ENCODE assay signal across 23 cellular contexts in genomic region chr7:120274482-120274881, GRCh38. TPM values are rescaled to one million over a fixed set of nuclear protein-coding genes. Genes with fewer than 3 reads are reported as not detected.
DNase-seq lines count a peak whose midpoint lies in the region; ATAC-seq, FAIRE-seq and TF ChIP-seq lines count a peak whose summit lies in the region.
"Had no signal": no experiment of that assay in that cellular context is flagged by ENCODE, and none has a peak within 500 bp of the region (broad histone marks: within the 10 kb centered on the region; RNA-seq: fewer than 3 reads in every experiment).

No MANE protein-coding gene starts in this region.

- H3K27ac ChIP-seq in H9 (ENCODE audit: insufficient read length, low read depth, low read length) (no peak overlapping the region), GM12878 (ENCODE audit: control insufficient read depth, insufficient read depth) (no peak overlapping the region), mesenchymal stem cell (ENCODE audit: low read length, poor library complexity, severe bottlenecking) (no peak overlapping the region), smooth muscle cell (ENCODE audit: low read depth) (no peak overlapping the region)
- H3K27ac ChIP-seq: esophagus muscularis mucosa, suprapubic skin had no signal

- H3K79me2 ChIP-seq in H9 (ENCODE audit: insufficient read depth, low read length) (no peaks in the 10 kb centered on the region; the same call in 1 of the 2 replicates), GM12878 (ENCODE audit: control insufficient read depth, insufficient read depth, low read length) (peaks cover 59% of the 10 kb centered on the region), smooth muscle cell (ENCODE audit: low read depth) (no peaks in the 10 kb centered on the region)

- no peak overlapping the region for H3K56ac ChIP-seq in H9 (ENCODE audit: insufficient read length, low read depth, low read length)

- POLR2A ChIA-PET in GM12878 (lab: Charles Lee), result no interaction called here

- no peak overlapping the region for H2BK5ac ChIP-seq in H9 (ENCODE audit: insufficient read length, low read length)
- H2BK5ac ChIP-seq in mesenchymal stem cell (ENCODE audit: low read depth, low read length, poor library complexity, severe bottlenecking), result no peak overlapping the region

- H3K9ac ChIP-seq in H9 (ENCODE audit: extremely low read depth, insufficient read length, low read length) (no peak overlapping the region), GM12878 (ENCODE audit: control insufficient read depth, insufficient read depth, low read length) (peak overlapping the region; percentile 75; the same call in 1 of the 2 replicates), mesenchymal stem cell (ENCODE audit: low read length) (peak overlapping the region; percentile 84), smooth muscle cell (ENCODE audit: low read depth) (no peak overlapping the region)

- no peak overlapping the region for H2BK20ac ChIP-seq in H9 (ENCODE audit: low read depth, low read length, poor library complexity, severe bottlenecking)

- H4K20me1 ChIP-seq in H9 (ENCODE audit: control insufficient read depth, insufficient read depth, insufficient read length) (no peaks in the 10 kb centered on the region), GM12878 (ENCODE audit: control insufficient read depth, insufficient read depth) (no peaks in the 10 kb centered on the region), smooth muscle cell (ENCODE audit: low read depth) (no peaks in the 10 kb centered on the region)

- H3K23ac ChIP-seq in H9 (ENCODE audit: insufficient read length, low read depth, low read length), result no peak overlapping the region
- H3K23ac ChIP-seq in mesenchymal stem cell (ENCODE audit: low read length in 2 of 2), result no peak overlapping the region

- H3K4me3 Mint-ChIP-seq in H9, result peak overlapping the region; percentile 96 to 100
- H3K4me3 Mint-ChIP-seq in type B pancreatic cell, result peak overlapping the region; percentile 100
- H3K4me3 Mint-ChIP-seq: activated T-helper 17 cell treated with anti-CD3 and anti-CD28 coated beads, Interleukin-2, amount 50 U/mL, for 72 hours; naive thymus-derived CD8-positive, alpha-beta T cell had no signal

- SMC1A ChIA-PET in GM12878 (lab: Charles Lee; ENCODE audit: uncharacterized antibody, unreplicated experiment), result interaction anchor here (2.1 to 2.2 kb wide), 2 partner anchors 122 to 128 kb away, joined by 9 to 11 read pairs; no protein-coding TSS in a partner anchor

- no peak overlapping the region for H3K18ac ChIP-seq in H9 (ENCODE audit: insufficient read length, low read depth, low read length)
- no peak overlapping the region for H3K18ac ChIP-seq in mesenchymal stem cell (ENCODE audit: low read depth in 1 of 2, low read length in 2 of 2)

- no peak for ATAC-seq in GM12878
- no peak for ATAC-seq in HG02840 (IDR thresholded peaks at IDR 0.05; ENCODE audit: low FRiP score, unreplicated experiment)
- no peak for ATAC-seq in sciatic nerve
- ATAC-seq: activated T-helper 17 cell treated with anti-CD3 and anti-CD28 coated beads, Interleukin-2, amount 50 U/mL, for 72 hours; left cardiac atrium; naive thymus-derived CD8-positive, alpha-beta T cell had no signal

- H4K91ac ChIP-seq in H9 (ENCODE audit: insufficient read length, low read depth, low read length) (no peak overlapping the region), mesenchymal stem cell (ENCODE audit: low read length) (no peak overlapping the region)

- H3F3A ChIP-seq in smooth muscle cell (ENCODE audit: low read depth), result no peaks in the 10 kb centered on the region

- no peak for DNase-seq in H9
- DNase-seq in GM12878 (ENCODE audit: low read depth, low spot score), result no peak
- DNase-seq in mesenchymal stem cell, result no peak
- no peak for DNase-seq in type B pancreatic cell (ENCODE audit: extremely low spot score, unreplicated experiment)
- DNase-seq in smooth muscle cell (lab: John Stamatoyannopoulos, UW; ENCODE audit: unreplicated experiment), result no peak
- no peak for DNase-seq in sciatic nerve (ENCODE audit: low spot score)
- DNase-seq: activated CD8-positive, alpha-beta memory T cell treated with anti-CD3 and anti-CD28 coated beads, Interleukin-2, amount 50 U/mL, for 4 hours; activated naive CD8-positive, alpha-beta T cell treated with anti-CD3 and anti-CD28 coated beads, Interleukin-2, amount 10 ng/mL, durations not matched to agents 7 days and 5 days; DMS79; effector CD4-positive, alpha-beta T cell; left cardiac atrium; mesendoderm; naive thymus-derived CD8-positive, alpha-beta T cell; stimulated activated CD4-positive, alpha-beta T cell treated with anti-CD3 and anti-CD28 coated beads, Interleukin-1b, Interleukin-23, amount 100 ng/mL, for 48 hours had no signal

- H3K4me1 Mint-ChIP-seq in H9 (peaks cover 44 to 48% of the 10 kb centered on the region in 2 experiments), type B pancreatic cell (ENCODE audit: unreplicated experiment) (peaks cover 4% of the 10 kb centered on the region)
- H3K4me1 Mint-ChIP-seq: activated T-helper 17 cell treated with anti-CD3 and anti-CD28 coated beads, Interleukin-2, amount 50 U/mL, for 72 hours had no signal

- intact Hi-C loops in GM12878 (cut with micrococcal nuclease; ENCODE audit: unreplicated experiment) (loop anchor here (5.0 kb wide), 1 partner anchor 453 kb away; no protein-coding TSS in a partner anchor), sciatic nerve (cut with DNase I) (no loop called here)

- no peak for TF ChIP-seq RAD21 in GM12878 (IDR thresholded peaks at IDR 0.05; ENCODE audit: insufficient read depth, low read depth, low read length)

- H3K4me2 ChIP-seq in H9 (ENCODE audit: insufficient read depth, insufficient read length, low read length), result peak overlapping the region; percentile 84
- peak overlapping the region; percentile 88 for H3K4me2 ChIP-seq in GM12878 (ENCODE audit: control insufficient read depth, insufficient read depth)
- no peak overlapping the region for H3K4me2 ChIP-seq in mesenchymal stem cell (ENCODE audit: low read length, poor library complexity, severe bottlenecking)
- H3K4me2 ChIP-seq in smooth muscle cell, result no peak overlapping the region

- H2BK15ac ChIP-seq in H9 (ENCODE audit: low read depth, low read length) (no peak overlapping the region), mesenchymal stem cell (ENCODE audit: low read depth, poor library complexity, severe bottlenecking) (no peak overlapping the region)

- H3K4ac ChIP-seq in H9 (ENCODE audit: low read depth, low read length), result no peak overlapping the region
- no peak overlapping the region for H3K4ac ChIP-seq in mesenchymal stem cell (ENCODE audit: low read depth in 1 of 2, low read length in 2 of 2)

- H3K9me3 Mint-ChIP-seq in H9 (no peaks in the 10 kb centered on the region; a peak in 2 of 5 replicates), type B pancreatic cell (no peaks in the 10 kb centered on the region)
- H3K9me3 Mint-ChIP-seq: activated naive CD8-positive, alpha-beta T cell treated with anti-CD3 and anti-CD28 coated beads, Interleukin-2, amount 10 ng/mL, durations not matched to agents 7 days and 5 days; activated T-helper 17 cell treated with anti-CD3 and anti-CD28 coated beads, Interleukin-2, amount 50 U/mL, for 72 hours had no signal

- TF ChIP-seq EP300 in GM12878 (IDR thresholded peaks at IDR 0.05; ENCODE audit: borderline replicate concordance in 1 of 2, control insufficient read depth in 1 of 2, low read depth in 2 of 2, low read length in 2 of 2), result no peak

- no peak overlapping the region for H4K8ac ChIP-seq in H9 (replicated peaks; ENCODE audit: insufficient read length, low read depth, low read length)
- H4K8ac ChIP-seq in mesenchymal stem cell (ENCODE audit: low read length), result no peak overlapping the region

- no peak overlapping the region for H3T11ph ChIP-seq in H9 (ENCODE audit: low read length)

- H3K4me1 ChIP-seq in H9 (ENCODE audit: insufficient read depth, low read length), result no peaks in the 10 kb centered on the region
- H3K4me1 ChIP-seq in GM12878 (ENCODE audit: control insufficient read depth, insufficient read depth, low read length), result no peaks in the 10 kb centered on the region
- peaks cover 7% of the 10 kb centered on the region for H3K4me1 ChIP-seq in mesenchymal stem cell (ENCODE audit: control insufficient read depth, insufficient read depth, low read depth, low read length)
- H3K4me1 ChIP-seq in smooth muscle cell (ENCODE audit: low read depth), result no peaks in the 10 kb centered on the region

- H3K9me3 ChIP-seq in H9 (ENCODE audit: control insufficient read depth, low read depth, low read length) (no peaks in the 10 kb centered on the region), GM12878 (replicated peaks; ENCODE audit: control insufficient read depth, insufficient read depth, low read length) (peaks cover 6% of the 10 kb centered on the region; the same call in 2 of the 3 replicates), mesenchymal stem cell (ENCODE audit: control insufficient read depth, low read length) (peaks cover 9% of the 10 kb centered on the region), smooth muscle cell (replicated peaks; ENCODE audit: low read depth) (no peaks in the 10 kb centered on the region)
- H3K9me3 ChIP-seq: esophagus muscularis mucosa, gastroesophageal sphincter, HAP-1, suprapubic skin had no signal

- H2AK5ac ChIP-seq in H9 (ENCODE audit: insufficient read length, low read length), result no peak overlapping the region
- no peak overlapping the region for H2AK5ac ChIP-seq in mesenchymal stem cell (ENCODE audit: low read length, severe bottlenecking)

- H2BK12ac ChIP-seq in H9 (ENCODE audit: insufficient read length, low read depth, low read length) (no peak overlapping the region), mesenchymal stem cell (ENCODE audit: low read length in 2 of 2) (no peak overlapping the region)

- H3K4me3 ChIP-seq in GM12878 (peak overlapping the region; percentile 82; the same call in 1 of the 2 replicates), mesenchymal stem cell (ENCODE audit: insufficient read depth in 1 of 2, low read depth in 1 of 2, low read length in 2 of 2) (peak overlapping the region in 1 of 2 experiments; percentile 86), smooth muscle cell (no peak overlapping the region)

- H3K79me1 ChIP-seq in H9 (ENCODE audit: insufficient read depth, low read depth, low read length, poor library complexity, severe bottlenecking) (no peaks in the 10 kb centered on the region), mesenchymal stem cell (replicated peaks; ENCODE audit: low read length, poor library complexity, severe bottlenecking) (no peaks in the 10 kb centered on the region)

- H3K27me3 Mint-ChIP-seq in H9 (ENCODE audit: low read depth), result peaks cover 22% of the 10 kb centered on the region
- peaks cover 33% of the 10 kb centered on the region for H3K27me3 Mint-ChIP-seq in type B pancreatic cell

- H2AFZ ChIP-seq in H9 (ENCODE audit: low read length), result no peak overlapping the region
- peak overlapping the region; percentile 94 for H2AFZ ChIP-seq in GM12878 (ENCODE audit: control insufficient read depth, low read depth, low read length)
- no peak overlapping the region for H2AFZ ChIP-seq in mesenchymal stem cell (ENCODE audit: low read depth, low read length)
- no peak overlapping the region for H2AFZ ChIP-seq in smooth muscle cell (ENCODE audit: low read depth)

- no peak overlapping the region for H2BK120ac ChIP-seq in H9 (ENCODE audit: low read depth, low read length, poor library complexity, severe bottlenecking)
- H2BK120ac ChIP-seq in mesenchymal stem cell (ENCODE audit: low read depth, low read length), result no peak overlapping the region

- no peak overlapping the region for H3K27ac Mint-ChIP-seq in H9
- H3K27ac Mint-ChIP-seq in type B pancreatic cell, result no peak overlapping the region
- H3K27ac Mint-ChIP-seq: activated naive CD8-positive, alpha-beta T cell treated with anti-CD3 and anti-CD28 coated beads, Interleukin-2, amount 10 ng/mL, durations not matched to agents 7 days and 5 days; activated T-helper 17 cell treated with anti-CD3 and anti-CD28 coated beads, Interleukin-2, amount 50 U/mL, for 72 hours had no signal

- H3K23me2 ChIP-seq in H9 (ENCODE audit: insufficient read length, low read depth, low read length, poor library complexity, severe bottlenecking), result peaks cover 12% of the 10 kb centered on the region

- H3K36me3 ChIP-seq in GM12878 (ENCODE audit: control insufficient read depth in 2 of 2, insufficient read depth in 2 of 2, low read length in 1 of 2) (no peaks in the 10 kb centered on the region; a peak in 1 of 4 replicates), mesenchymal stem cell (ENCODE audit: control insufficient read depth in 1 of 2, insufficient read depth in 2 of 2, low read depth in 1 of 2, low read length in 2 of 2) (peaks cover 0 to 12% of the 10 kb centered on the region in 2 experiments), smooth muscle cell (ENCODE audit: low read depth) (no peaks in the 10 kb centered on the region)
- H3K36me3 ChIP-seq: esophagus muscularis mucosa, gastroesophageal sphincter, HAP-1, suprapubic skin had no signal

- H4K5ac ChIP-seq in H9 (ENCODE audit: insufficient read length, low read depth, low read length), result no peak overlapping the region

- CTCF ChIA-PET in GM12878 (lab: Yijun Ruan, JAX), result interaction anchor here (1.1 to 2.3 kb wide), 4 partner anchors 8 to 280 kb away, joined by 3 to 13 read pairs (median 6); no protein-coding TSS in a partner anchor

- H3K27me3 ChIP-seq in H9 (ENCODE audit: insufficient read depth, low read length) (no peaks in the 10 kb centered on the region; the same call in 1 of the 2 replicates), GM12878 (replicated peaks in 1 of 2; ENCODE audit: control insufficient read depth in 2 of 2, insufficient read depth in 2 of 2, low read length in 1 of 2) (no peaks in the 10 kb centered on the region), mesenchymal stem cell (ENCODE audit: control insufficient read depth in 1 of 2, insufficient read depth in 1 of 2, low read length in 2 of 2) (peaks cover 0 to 4% of the 10 kb centered on the region in 2 experiments), smooth muscle cell (ENCODE audit: low read depth) (peaks cover 3% of the 10 kb centered on the region)

- BruUV-seq in GM12878 (replicated peaks; lab: Mats Ljungman, UMichigan), result no TSS peak

- FAIRE-seq in GM12878 (lab: Jason Lieb, UNC), result no peak

- H3K14ac ChIP-seq in H9 (ENCODE audit: insufficient read depth, low read length) (no peak overlapping the region), mesenchymal stem cell (ENCODE audit: low read length in 2 of 2) (no peak overlapping the region)

- WGBS in H9 (ENCODE audit: extremely low coverage, insufficient read length, low lambda C conversion rate), result no CpG with 5 or more reads among the region's 16 CpGs
- WGBS in GM12878 (ENCODE audit: insufficient coverage, insufficient replicate concordance, low lambda C conversion rate, missing lambda C conversion rate), result 80% methylated on average over 16 of the region's 16 CpGs
- 96% methylated on average over 16 of the region's 16 CpGs for WGBS in mesenchymal stem cell
- WGBS in smooth muscle cell (ENCODE audit: low lambda C conversion rate), result 92% methylated on average over 16 of the region's 16 CpGs

- TF ChIP-seq CTCF in H9 (conservative IDR thresholded peaks at IDR 0.05) (no peak), GM12878 (IDR thresholded peaks at IDR 0.05 in 2 of 3, conservative IDR thresholded peaks at IDR 0.05 in 1 of 3; ENCODE audit: control insufficient read depth in 2 of 3, extremely low read depth in 1 of 3, insufficient read depth in 1 of 3, low read depth in 3 of 3, low read length in 3 of 3) (no peak), type B pancreatic cell (conservative IDR thresholded peaks at IDR 0.05) (no peak), smooth muscle cell (IDR thresholded peaks at IDR 0.05; ENCODE audit: borderline replicate concordance, insufficient read depth, poor library complexity, severe bottlenecking) (no peak)

- H3K36me3 Mint-ChIP-seq in H9 (ENCODE audit: insufficient read depth in 1 of 3, low read depth in 3 of 3) (peaks cover 9 to 11% (median 9%) of the 10 kb centered on the region in 3 experiments), type B pancreatic cell (no peaks in the 10 kb centered on the region)

- RAD21 ChIA-PET in GM12878 (lab: Charles Lee; ENCODE audit: unreplicated experiment), result interaction anchor here (1.2 to 2.2 kb wide), 3 partner anchors 86 to 161 kb away, joined by 3 to 15 read pairs (median 6); no protein-coding TSS in a partner anchor

- TF ChIP-seq POLR2A in GM12878 (IDR thresholded peaks at IDR 0.05; ENCODE audit: low read depth, low read length), result no peak

- in situ Hi-C loops in GM12878 (cut with MboI), result loop anchor here (5.0 to 10.0 kb wide), 3 partner anchors 278 to 1000 kb away; no protein-coding TSS in a partner anchor

RNA-seq across cellular contexts. Expression of gene KCND2, which starts 1.5 kb away (rescaled TPM):
- 6.4 TPM in 2 replicates for total RNA-seq in H9 (2021)
- total RNA-seq in GM12878 (2013; cell fraction: nucleolus; rRNA removed), result 31.6 and 33.1 TPM in 2 replicates
- total RNA-seq in GM12878 (2014; rRNA removed), result 13.6 and 15.3 TPM in 2 replicates
- 13.5 and 13.8 TPM in 2 replicates for total RNA-seq in GM12878 (2014; rRNA removed; fragmentation: Illumina TruSeq; extraction: Trizol)
- 12.2 and 12.5 TPM in 2 replicates for total RNA-seq in GM12878 (2021)
- 2.6 TPM for polyA plus RNA-seq in GM12878 (2011; ENCODE audit: low read depth)
- polyA plus RNA-seq in GM12878 (2011; rRNA removed), result 19.1 and 22.3 TPM in 2 replicates
- 9.1 and 10.6 TPM in 2 replicates for polyA plus RNA-seq in GM12878 (2011; cell fraction: cytosol; rRNA removed)
- 17.9 and 21.0 TPM in 2 replicates for polyA plus RNA-seq in GM12878 (2011; cell fraction: nucleus; rRNA removed)
- polyA plus RNA-seq in GM12878 (2012), result 3.3 and 3.7 TPM in 2 replicates
- 6.3 and 7.2 TPM in 2 replicates for polyA plus RNA-seq in GM12878 (2014; fragmentation: Illumina TruSeq; extraction: Trizol)
- polyA plus RNA-seq in GM12878 (2014; fragmentation: Nextera tagmentation; extraction: Ambion mirVana), result 1 to 10 TPM; 3.6 to 3.7 TPM
- polyA plus RNA-seq in GM12878 (2014; rRNA removed), result 4.2 and 4.3 TPM in 2 replicates
- 1 to 10 TPM; 5.8 to 6.2 TPM for polyA plus RNA-seq in GM12878 (2016; fragmentation: Nextera tagmentation; extraction: Ambion mirVana)
- 54.5 and 62.3 TPM in 2 replicates for polyA minus RNA-seq in GM12878 (2011; rRNA and poly(A)+ RNA removed)
- 8.2 and 11.9 TPM in 2 replicates for polyA minus RNA-seq in GM12878 (2011; cell fraction: cytosol; rRNA and poly(A)+ RNA removed)
- 111 and 184 TPM in 2 replicates for polyA minus RNA-seq in GM12878 (2011; cell fraction: nucleus; rRNA and poly(A)+ RNA removed)
- polyA plus RNA-seq in mesenchymal stem cell (2013, experiment 1 of 2), result 0.64 TPM
- polyA plus RNA-seq in mesenchymal stem cell (2013, experiment 2 of 2), result 0.53 TPM
- total RNA-seq in type B pancreatic cell (ENCODE audit: low replicate concordance), result 3.0 and 3.2 TPM in 2 replicates
- 2.9 and 5.6 TPM in 2 replicates for total RNA-seq in smooth muscle cell
- 1.2 and 1.6 TPM in 2 replicates for polyA plus RNA-seq in smooth muscle cell
- 0.40 TPM for total RNA-seq in sciatic nerve
- total RNA-seq: activated naive CD8-positive, alpha-beta T cell treated with anti-CD3 and anti-CD28 coated beads, Interleukin-2, amount 10 ng/mL, durations not matched to agents 7 days and 5 days; activated T-helper 17 cell treated with anti-CD3 and anti-CD28 coated beads, Interleukin-2, amount 50 U/mL, for 72 hours; MCF 10A; naive thymus-derived CD8-positive, alpha-beta T cell; RPMI7951; T-helper 2 cell treated with Interferon-gamma antibody and Interleukin-4, amounts not matched to agents 100 ng/mL and 5 ng/mL, for 36 hours had no signal
- polyA plus RNA-seq: naive thymus-derived CD8-positive, alpha-beta T cell had no signal

Comparison
In these comparisons a context has a peak if more than half of its experiments do, and no peak if none do; other contexts are left out.
1. H3K4me2 ChIP-seq: peak in H9 (single experiment) and GM12878 (single experiment); none in mesenchymal stem cell (single experiment) and smooth muscle cell (single experiment).
2. H3K9ac ChIP-seq: peak in GM12878 (single experiment) and mesenchymal stem cell (single experiment); none in H9 (single experiment) and smooth muscle cell (single experiment).